8 cellular contexts compared by ENCODE assay signal in genomic region chr10:88975377-88975720, GRCh38. TPM values are rescaled to one million over a fixed set of nuclear protein-coding genes. Genes with fewer than 3 reads are reported as not detected.
A peak's percentile ranks its signal among the peaks of the same experiment; 100 is the strongest.
DNase-seq lines count a peak whose midpoint lies in the region; ATAC-seq and TF ChIP-seq lines count a peak whose summit lies in the region.

No MANE protein-coding gene starts in this region.

- H3K27me3 Mint-ChIP-seq in CD8-positive, alpha-beta memory T cell: peaks cover 0 to 2% of the 10 kb centered on the region in 2 donors
- no peaks in the 10 kb centered on the region for H3K27me3 Mint-ChIP-seq in effector memory CD8-positive, alpha-beta T cell

- POLR2A ChIA-PET in CD8-positive, alpha-beta memory T cell (lab: Charles Lee): interaction anchor here (0.6 to 1.0 kb wide), 4 partner anchors 13 to 43 kb away, joined by 3 to 4 read pairs (median 3); no protein-coding TSS in a partner anchor

- peaks cover 21 to 29% (median 23%) of the 10 kb centered on the region in 3 donors for H3K4me1 Mint-ChIP-seq in CD8-positive, alpha-beta memory T cell
- peaks cover 10 to 13% of the 10 kb centered on the region in 2 donors for H3K4me1 Mint-ChIP-seq in effector memory CD8-positive, alpha-beta T cell (ENCODE audit: low read depth in 2 of 2)

- intact Hi-C loops in prostate gland (cut with DNase I): no loop called here

- 51% methylated on average over 3 of the region's 3 CpGs for WGBS in prostate gland

- TF ChIP-seq CTCF in NB4 (IDR thresholded peaks at IDR 0.05; ENCODE audit: low read depth, low read length) (no peak), prostate gland (IDR thresholded peaks at IDR 0.05) (no peak)

- H3K4me3 ChIP-seq in CD8-positive, alpha-beta memory T cell (ENCODE audit: low read length): peak overlapping the region; percentile 51
- H3K4me3 ChIP-seq in NB4 (ENCODE audit: low read depth, low read length) (peak overlapping the region; percentile 84), prostate gland (peak overlapping the region; percentile 23)

- peaks cover 17% of the 10 kb centered on the region for H3K4me1 ChIP-seq in CD8-positive, alpha-beta memory T cell (ENCODE audit: insufficient read depth, low read length)
- H3K4me1 ChIP-seq in prostate gland (replicated peaks): no peaks in the 10 kb centered on the region

- H3K36me3 ChIP-seq in CD8-positive, alpha-beta memory T cell (ENCODE audit: insufficient read depth, low read length): no peaks in the 10 kb centered on the region
- H3K36me3 ChIP-seq in prostate gland: no peaks in the 10 kb centered on the region

- TF ChIP-seq POLR2A in NB4 (IDR thresholded peaks at IDR 0.05; ENCODE audit: extremely low read depth, insufficient read length) (no peak), prostate gland (IDR thresholded peaks at IDR 0.05) (no peak)

- no peaks in the 10 kb centered on the region for H3K9me3 ChIP-seq in CD8-positive, alpha-beta memory T cell (ENCODE audit: low read length)
- H3K9me3 ChIP-seq in prostate gland: no peaks in the 10 kb centered on the region

- peak overlapping the region; percentile 87 to 99 (median 98) for H3K27ac Mint-ChIP-seq in CD8-positive, alpha-beta memory T cell
- H3K27ac Mint-ChIP-seq in effector memory CD8-positive, alpha-beta T cell: peak overlapping the region; percentile 93 to 96

- peak overlapping the region; percentile 87 to 99 (median 94) for H3K4me3 Mint-ChIP-seq in CD8-positive, alpha-beta memory T cell
- H3K4me3 Mint-ChIP-seq in effector memory CD8-positive, alpha-beta T cell: peak overlapping the region; percentile 92 to 95

- no peak for DNase-seq in CD8-positive, alpha-beta memory T cell
- peak; percentile 38 for DNase-seq in NB4 (ENCODE audit: low read depth)
- DNase-seq in effector memory CD8-positive, alpha-beta T cell: no peak
- DNase-seq in prostate gland (ENCODE audit: low spot score): no peak
- no peak for DNase-seq in activated CD4-positive, CD25-positive, alpha-beta regulatory T cell (lab: John Stamatoyannopoulos, UW)
- DNase-seq in NK-92 (lab: John Stamatoyannopoulos, UW; ENCODE audit: unreplicated experiment): no peak
- no peak for DNase-seq in cerebellar nuclear complex (lab: John Stamatoyannopoulos, UW)

- ATAC-seq in effector memory CD8-positive, alpha-beta T cell (replicated peaks): peak; percentile 27
- no peak for ATAC-seq in HG03139 (IDR thresholded peaks at IDR 0.05; ENCODE audit: unreplicated experiment)

- peaks cover 0 to 2% (median 0%) of the 10 kb centered on the region in 3 donors for H3K36me3 Mint-ChIP-seq in CD8-positive, alpha-beta memory T cell
- H3K36me3 Mint-ChIP-seq in effector memory CD8-positive, alpha-beta T cell (ENCODE audit: insufficient read depth): peaks cover 5% of the 10 kb centered on the region

- H3K9me3 Mint-ChIP-seq in CD8-positive, alpha-beta memory T cell: no peaks in the 10 kb centered on the region
- no peaks in the 10 kb centered on the region for H3K9me3 Mint-ChIP-seq in effector memory CD8-positive, alpha-beta T cell

- no peaks in the 10 kb centered on the region for H3K27me3 ChIP-seq in CD8-positive, alpha-beta memory T cell (ENCODE audit: insufficient read depth, low read length, poor library complexity, severe bottlenecking)
- no peaks in the 10 kb centered on the region for H3K27me3 ChIP-seq in prostate gland (replicated peaks; ENCODE audit: insufficient read depth)

- H3K27ac ChIP-seq in CD8-positive, alpha-beta memory T cell (ENCODE audit: low read depth, low read length): peak overlapping the region; percentile 12
- peak overlapping the region; percentile 65 to 72 for H3K27ac ChIP-seq in prostate gland

- CTCF ChIA-PET in CD8-positive, alpha-beta memory T cell (lab: Charles Lee): interaction anchor here (0.8 to 2.8 kb wide), 4 partner anchors 12 to 33 kb away, joined by 3 to 14 read pairs (median 3); partner anchors contain the start of gene FAS

RNA-seq across cellular contexts. Expression of gene FAS, which starts 15.2 kb away (rescaled TPM):
- 10 to 100 TPM; 77.9 to 78.5 TPM for total RNA-seq in CD8-positive, alpha-beta memory T cell
- polyA plus RNA-seq in CD8-positive, alpha-beta memory T cell: 41.6 TPM
- total RNA-seq in prostate gland: 10 to 100 TPM; 13.7 to 17.7 TPM

RNA-seq across cellular contexts. Expression of gene ACTA2, which starts 22.8 kb away (rescaled TPM):
- 10 to 100 TPM; 35.0 to 37.1 TPM for total RNA-seq in CD8-positive, alpha-beta memory T cell
- polyA plus RNA-seq in CD8-positive, alpha-beta memory T cell: 24.4 TPM
- total RNA-seq in prostate gland: 1,000 to 10,000 TPM; 1,024 to 1,957 TPM

Comparison
In these comparisons a context has a peak if more than half of its experiments do, and no peak if none do; other contexts are left out.
1. H3K4me3 ChIP-seq: peak in every context shown above with its lines; median percentile 84 in NB4; 51 in CD8-positive, alpha-beta memory T cell; 23 in prostate gland.
2. RNA of gene FAS, which starts 15.2 kb away (total RNA-seq): 77.9 to 78.5 TPM in CD8-positive, alpha-beta memory T cell; 13.7 to 17.7 TPM in prostate gland; every median in the first group is over 4 times any median in the second.
3. RNA of gene ACTA2, which starts 22.8 kb away (total RNA-seq): 1,024 to 1,957 TPM in prostate gland; 35.0 to 37.1 TPM in CD8-positive, alpha-beta memory T cell; every median in the first group is over 10 times any median in the second.